In the genomic region with DNA sequence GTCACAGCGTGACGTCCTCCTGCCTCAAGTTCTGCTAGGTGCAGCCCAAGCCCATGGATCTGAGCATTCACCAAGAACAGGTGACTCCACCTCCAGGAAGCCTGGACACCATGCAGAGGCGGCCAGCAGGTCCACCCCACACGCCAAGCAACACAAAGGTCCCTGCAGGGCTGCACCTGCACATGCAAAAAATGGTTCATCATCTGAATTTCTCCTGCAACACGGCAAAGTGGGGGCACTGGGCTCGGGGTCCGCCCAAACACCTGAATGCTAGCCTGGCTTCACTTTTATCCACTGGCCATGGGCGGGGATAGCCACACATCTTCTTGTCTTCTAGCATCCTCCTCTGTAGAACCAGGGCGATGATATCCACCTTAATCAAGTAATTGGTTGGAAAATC, we compare ENCODE assay signal across 34 cellular contexts. TPM values are rescaled to one million over a fixed set of nuclear protein-coding genes. Genes with fewer than 3 reads are reported as not detected.
"Had no signal": no experiment of that assay in that cellular context is flagged by ENCODE, and none has a peak within 500 bp of the region (broad histone marks: within the 10 kb centered on the region; RNA-seq: fewer than 3 reads in every experiment).

No MANE protein-coding gene starts in this region.

- DNase-seq: activated B cell treated with CpG ODN at 0.5 μM for 24 hours; activated CD4-positive, alpha-beta memory T cell treated with anti-CD3 and anti-CD28 coated beads for 36 hours; activated CD4-positive, alpha-beta T cell treated with anti-CD3 and anti-CD28 coated beads for 4 hours; activated CD4-positive, alpha-beta T cell treated with anti-CD3 and anti-CD28 coated beads, Interleukin-2, amount 10 ng/mL, durations not matched to agents 24 days and 14 days; activated CD4-positive, alpha-beta T cell treated with anti-CD3 and anti-CD28 coated beads, Interleukin-2, amount 50 U/mL, for 1 hour; activated CD4-positive, alpha-beta T cell treated with anti-CD3 and anti-CD28 coated beads, Interleukin-2, amount 50 U/mL, for 4 hours; activated CD4-positive, CD25-positive, alpha-beta regulatory T cell treated with anti-CD3 and anti-CD28 coated beads, Interleukin-2, amount 50 U/mL, for 72 hours; activated CD8-positive, alpha-beta memory T cell treated with anti-CD3 and anti-CD28 coated beads, Interleukin-2, amount 50 U/mL, for 4 hours; activated CD8-positive, alpha-beta T cell treated with anti-CD3 and anti-CD28 coated beads for 36 hours; activated effector memory CD4-positive, alpha-beta T cell treated with anti-CD3 and anti-CD28 coated beads, Interleukin-2, amount 50 U/mL, for 16 hours; activated gamma-delta T cell treated with Interleukin-2 at 50 U/mL for 16 hours; activated naive CD4-positive, alpha-beta T cell; activated naive CD4-positive, alpha-beta T cell treated with anti-CD3 and anti-CD28 coated beads for 36 hours; activated naive CD4-positive, alpha-beta T cell treated with anti-CD3 and anti-CD28 coated beads, Interleukin-2, amount 50 U/mL, for 16 hours; activated naive CD8-positive, alpha-beta T cell treated with anti-CD3 and anti-CD28 coated beads for 36 hours; activated T-cell treated with anti-CD3 and anti-CD28 coated beads for 4 hours; activated T-cell treated with anti-CD3 and anti-CD28 coated beads, Interleukin-2, amount 50 U/mL, for 1 hour; activated T-cell treated with anti-CD3 and anti-CD28 coated beads, Interleukin-2, amount 50 U/mL, for 4 hours; activated T-cell treated with anti-CD3 and anti-CD28 coated beads, Interleukin-2, amount 50 U/mL, for 72 hours; adrenal gland; amniotic stem cell; body of pancreas; brain microvascular endothelial cell; central memory CD4-positive, alpha-beta T cell; T-helper 1 cell; T-helper 2 cell; T-helper 9 cell had no signal

RNA-seq across cellular contexts. Expression of a gene that starts 28.9 kb away (rescaled TPM):
- total RNA-seq: activated B cell treated with CpG ODN at 0.5 μM for 24 hours; activated CD4-positive, alpha-beta memory T cell treated with anti-CD3 and anti-CD28 coated beads for 36 hours; activated CD4-positive, alpha-beta T cell treated with anti-CD3 and anti-CD28 coated beads, Interleukin-2, amount 10 ng/mL, durations not matched to agents 24 days and 14 days; activated CD8-positive, alpha-beta memory T cell treated with anti-CD3 and anti-CD28 coated beads for 36 hours; activated CD8-positive, alpha-beta T cell treated with anti-CD3 and anti-CD28 coated beads for 36 hours; activated naive CD4-positive, alpha-beta T cell treated with anti-CD3 and anti-CD28 coated beads for 36 hours; activated naive CD4-positive, alpha-beta T cell treated with anti-CD3 and anti-CD28 coated beads, Interleukin-2, amount 50 U/mL, for 72 hours; activated naive CD8-positive, alpha-beta T cell treated with anti-CD3 and anti-CD28 coated beads for 36 hours; activated T-cell treated with anti-CD3 and anti-CD28 coated beads, Interleukin-2, amount 50 U/mL, for 4 hours; activated T-cell treated with anti-CD3 and anti-CD28 coated beads, Interleukin-2, amount 50 U/mL, for 72 hours; activated T-helper 1 cell treated with anti-CD3 and anti-CD28 coated beads, Interleukin-12 subunit alpha, Interleukin-12 subunit beta, Interleukin-2, Interleukin-4 antibody, amounts not matched to agents 30 ng/mL and 10 ng/mL and 1 ng/mL, durations not matched to agents 14 hours and 24 hours and 36 hours; activated T-helper 17 cell treated with anti-CD3 and anti-CD28 coated beads, Interleukin-2, amount 50 U/mL, for 72 hours; adrenal gland; aorta; astrocyte; body of pancreas; cardiac septum had no signal

RNA-seq across cellular contexts. Expression of a gene that starts 59.5 kb away (rescaled TPM):
- total RNA-seq: activated B cell treated with CpG ODN at 0.5 μM for 24 hours; activated CD4-positive, alpha-beta memory T cell treated with anti-CD3 and anti-CD28 coated beads for 36 hours; activated CD4-positive, alpha-beta T cell treated with anti-CD3 and anti-CD28 coated beads, Interleukin-2, amount 10 ng/mL, durations not matched to agents 24 days and 14 days; activated CD8-positive, alpha-beta memory T cell treated with anti-CD3 and anti-CD28 coated beads for 36 hours; activated CD8-positive, alpha-beta T cell treated with anti-CD3 and anti-CD28 coated beads for 36 hours; activated naive CD4-positive, alpha-beta T cell treated with anti-CD3 and anti-CD28 coated beads for 36 hours; activated naive CD4-positive, alpha-beta T cell treated with anti-CD3 and anti-CD28 coated beads, Interleukin-2, amount 50 U/mL, for 72 hours; activated naive CD8-positive, alpha-beta T cell treated with anti-CD3 and anti-CD28 coated beads for 36 hours; activated T-cell treated with anti-CD3 and anti-CD28 coated beads, Interleukin-2, amount 50 U/mL, for 4 hours; activated T-cell treated with anti-CD3 and anti-CD28 coated beads, Interleukin-2, amount 50 U/mL, for 72 hours; activated T-helper 1 cell treated with anti-CD3 and anti-CD28 coated beads, Interleukin-12 subunit alpha, Interleukin-12 subunit beta, Interleukin-2, Interleukin-4 antibody, amounts not matched to agents 30 ng/mL and 10 ng/mL and 1 ng/mL, durations not matched to agents 14 hours and 24 hours and 36 hours; activated T-helper 17 cell treated with anti-CD3 and anti-CD28 coated beads, Interleukin-2, amount 50 U/mL, for 72 hours; aorta; astrocyte; body of pancreas; cardiac septum had no signal
